8 cellular contexts compared by ENCODE assay signal in genomic region chr10:84540617-84541288, GRCh38.
DNase-seq lines count a peak whose midpoint lies in the region; ATAC-seq lines count a peak whose summit lies in the region.

No MANE protein-coding gene starts in this region.

- H3K4me1 ChIP-seq in mucosa of stomach (ENCODE audit: control insufficient read depth, insufficient read depth, low read length) = peaks cover 8% of the 10 kb centered on the region

- no peaks in the 10 kb centered on the region for H3K9me3 ChIP-seq in mucosa of stomach (ENCODE audit: control insufficient read depth, low read length)

- DNase-seq in NCI-H146 treated with DMSO at 0.1 percent for 48 hours (lab: John Stamatoyannopoulos, UW; ENCODE audit: unreplicated experiment) (peak; percentile 25), epidermal melanocyte (ENCODE audit: insufficient read length, low spot score) (peak; percentile 42), NCI-H1436 treated with DMSO at 0.1 percent for 48 hours (lab: John Stamatoyannopoulos, UW) (no peak)
- peak; percentile 12 for DNase-seq in activated CD8-positive, alpha-beta memory T cell treated with anti-CD3 and anti-CD28 coated beads, Interleukin-2, amount 50 U/mL, for 1 hour (ENCODE audit: extremely low read depth)
- DNase-seq in stimulated activated CD8-positive, alpha-beta memory T cell treated with anti-CD3 and anti-CD28 coated beads, Interleukin-4, amount 100 ng/mL, for 48 hours = peak; percentile 85

- H3K27me3 ChIP-seq in mucosa of stomach (ENCODE audit: control insufficient read depth, insufficient read depth, low read length) = peaks cover 30% of the 10 kb centered on the region

- no peak overlapping the region for H3K9ac ChIP-seq in mucosa of stomach (ENCODE audit: low read length)

- peak; percentile 49 for ATAC-seq in GM18499 (IDR thresholded peaks at IDR 0.05; ENCODE audit: insufficient read depth, unreplicated experiment)
- ATAC-seq in HG02623 (IDR thresholded peaks at IDR 0.05; ENCODE audit: unreplicated experiment) = peak; percentile 84

- no peaks in the 10 kb centered on the region for H3K36me3 ChIP-seq in mucosa of stomach (ENCODE audit: control insufficient read depth, insufficient read depth, low read length)

- peak overlapping the region; percentile 12 for H3K4me3 ChIP-seq in mucosa of stomach (ENCODE audit: low read length)
